Comparison of ENCODE assay signal across 13 cellular contexts in genomic region chr18:70044626-70045025, GRCh38.
DNase-seq lines count a peak whose midpoint lies in the region; ATAC-seq, FAIRE-seq and TF ChIP-seq lines count a peak whose summit lies in the region.
"Had no signal": no experiment of that assay in that cellular context is flagged by ENCODE, and none has a peak within 500 bp of the region (broad histone marks: within the 10 kb centered on the region; RNA-seq: fewer than 3 reads in every experiment).

No MANE protein-coding gene starts in this region.

- H2AFZ ChIP-seq in IMR-90 (replicated peaks; ENCODE audit: low read length, poor library complexity) (no peak overlapping the region), mesenchymal stem cell (ENCODE audit: low read depth, low read length) (no peak overlapping the region), OCI-LY7 (ENCODE audit: low read length) (no peak overlapping the region)

- in situ Hi-C loops in IMR-90 (cut with MboI; ENCODE audit: low sequenced_read_pairs), result no loop called here
- in situ Hi-C loops in brain microvascular endothelial cell (cut with HindIII; ENCODE audit: low pct_ligation_motif_present, low sequenced_read_pairs), result no loop called here

- H3K4ac ChIP-seq in IMR-90 (ENCODE audit: low read depth, low read length) (peak overlapping the region; percentile 72; the same call in 1 of the 2 replicates), mesenchymal stem cell (ENCODE audit: low read depth in 1 of 2, low read length in 2 of 2) (no peak overlapping the region)

- TF ChIP-seq POLR2A in IMR-90 (IDR thresholded peaks at IDR 0.05; ENCODE audit: low read depth, low read length), result no peak

- peak; percentile 93 for DNase-seq in AG10803 (ENCODE audit: low read depth)
- DNase-seq in IMR-90, result peak; percentile 98
- peak; percentile 97 for DNase-seq in brain microvascular endothelial cell
- peak; percentile 92 for DNase-seq in mesenchymal stem cell
- no peak for DNase-seq in GM19239 (ENCODE audit: insufficient read length, low spot score)
- DNase-seq in effector CD8-positive, alpha-beta T cell (lab: John Stamatoyannopoulos, UW), result no peak
- DNase-seq in NCI-H748 (lab: John Stamatoyannopoulos, UW; ENCODE audit: unreplicated experiment), result no peak
- no peak for DNase-seq in OCI-LY7 (ENCODE audit: low spot score)
- DNase-seq: activated naive CD4-positive, alpha-beta T cell; DMS153; NCI-H524; stimulated activated CD4-positive, alpha-beta T cell treated with anti-CD3 and anti-CD28 coated beads, Interleukin-2, amount 100 ng/mL, for 24 hours had no signal

- peak overlapping the region; percentile 66; the same call in 1 of the 2 replicates for H2BK20ac ChIP-seq in IMR-90 (ENCODE audit: low read depth, low read length)

- TF ChIP-seq CTCF in AG10803 (conservative IDR thresholded peaks at IDR 0.05; ENCODE audit: low read length) (no peak), IMR-90 (conservative IDR thresholded peaks at IDR 0.05; ENCODE audit: low read depth, low read length) (no peak), brain microvascular endothelial cell (IDR thresholded peaks at IDR 0.05; ENCODE audit: low read depth, low read length, missing control alignments) (no peak), OCI-LY7 (conservative IDR thresholded peaks at IDR 0.05; ENCODE audit: low read length) (no peak)

- H3K4me3 ChIP-seq in AG10803 (ENCODE audit: low read length) (no peak overlapping the region), IMR-90 (ENCODE audit: insufficient read depth, low read depth, low read length) (no peak overlapping the region), brain microvascular endothelial cell (ENCODE audit: low read depth, low read length) (no peak overlapping the region), mesenchymal stem cell (ENCODE audit: insufficient read depth in 1 of 2, low read depth in 1 of 2, low read length in 2 of 2) (no peak overlapping the region), OCI-LY7 (ENCODE audit: low read depth, low read length, poor library complexity, severe bottlenecking) (no peak overlapping the region)
- H3K4me3 ChIP-seq: tibial nerve had no signal

- dilution Hi-C loops in IMR-90 (cut with HindIII; ENCODE audit: low sequenced_read_pairs, unreplicated experiment), result no loop called here

- H3K18ac ChIP-seq in IMR-90 (ENCODE audit: low read depth, low read length), result no peak overlapping the region; the same call in 1 of the 2 replicates
- H3K18ac ChIP-seq in mesenchymal stem cell (ENCODE audit: low read depth in 1 of 2, low read length in 2 of 2), result no peak overlapping the region

- H3K4me1 ChIP-seq in IMR-90 (ENCODE audit: control insufficient read depth, insufficient read depth, low read length) (peaks cover 9% of the 10 kb centered on the region), mesenchymal stem cell (ENCODE audit: control insufficient read depth, insufficient read depth, low read depth, low read length) (peaks cover 2% of the 10 kb centered on the region), OCI-LY7 (ENCODE audit: insufficient read depth, low read length, poor library complexity, severe bottlenecking) (no peaks in the 10 kb centered on the region)

- H3K27ac ChIP-seq in IMR-90 (ENCODE audit: insufficient read depth, low read length) (peak overlapping the region; percentile 18; the same call in 1 of the 2 replicates), brain microvascular endothelial cell (peak overlapping the region; percentile 76), mesenchymal stem cell (ENCODE audit: low read length, poor library complexity, severe bottlenecking) (no peak overlapping the region), OCI-LY7 (ENCODE audit: low read depth, low read length, poor library complexity, severe bottlenecking) (no peak overlapping the region)
- H3K27ac ChIP-seq: tibial nerve had no signal

- H2BK15ac ChIP-seq in IMR-90 (ENCODE audit: low read depth, low read length) (no peak overlapping the region), mesenchymal stem cell (ENCODE audit: low read depth, poor library complexity, severe bottlenecking) (no peak overlapping the region)

- no peak for TF ChIP-seq RAD21 in IMR-90 (IDR thresholded peaks at IDR 0.05; ENCODE audit: low read length)

- no peak overlapping the region for H2AK9ac ChIP-seq in IMR-90 (replicated peaks; ENCODE audit: low read depth, low read length, poor library complexity)

- no peak overlapping the region for H3K9ac ChIP-seq in IMR-90 (ENCODE audit: low read depth, low read length)
- peak overlapping the region; percentile 81 for H3K9ac ChIP-seq in mesenchymal stem cell (ENCODE audit: low read length)

- H3K79me2 ChIP-seq in OCI-LY7 (ENCODE audit: insufficient read depth, low read depth, low read length), result no peaks in the 10 kb centered on the region

- H3K27me3 ChIP-seq in IMR-90 (ENCODE audit: control insufficient read depth, insufficient read depth, low read length) (no peaks in the 10 kb centered on the region), brain microvascular endothelial cell (replicated peaks) (no peaks in the 10 kb centered on the region), mesenchymal stem cell (ENCODE audit: control insufficient read depth in 1 of 2, insufficient read depth in 1 of 2, low read length in 2 of 2) (no peaks in the 10 kb centered on the region)
- H3K27me3 ChIP-seq: tibial nerve had no signal

- H3K23ac ChIP-seq in IMR-90 (ENCODE audit: low read depth, low read length), result peak overlapping the region; percentile 64; the same call in 1 of the 2 replicates
- no peak overlapping the region for H3K23ac ChIP-seq in mesenchymal stem cell (ENCODE audit: low read length in 2 of 2)

- H2BK120ac ChIP-seq in IMR-90 (ENCODE audit: low read depth, low read length), result peak overlapping the region; percentile 91
- H2BK120ac ChIP-seq in mesenchymal stem cell (ENCODE audit: low read depth, low read length), result no peak overlapping the region

- no CpG with 5 or more reads among the region's 4 CpGs for WGBS in IMR-90 (ENCODE audit: extremely low coverage in 2 of 2, insufficient read length in 1 of 2), 2 experiments
- 0% methylated on average over 1 of the region's 4 CpGs for WGBS in mesenchymal stem cell

- H4K20me1 ChIP-seq in IMR-90 (ENCODE audit: insufficient read depth, low read length) (no peaks in the 10 kb centered on the region), OCI-LY7 (ENCODE audit: insufficient read depth, low read length) (no peaks in the 10 kb centered on the region)

- H4K91ac ChIP-seq in IMR-90 (ENCODE audit: insufficient read depth, low read depth, low read length) (0 out of 2 replicates have a peak overlapping the region, but pooled peaks have one; percentile 20), mesenchymal stem cell (ENCODE audit: low read length) (no peak overlapping the region)

- POLR2A ChIA-PET in IMR-90 (lab: Charles Lee; ENCODE audit: unreplicated experiment) (no interaction called here), OCI-LY7 (lab: Charles Lee) (no interaction called here)

- intact Hi-C loops in IMR-90 (cut with micrococcal nuclease), result loop anchor here (10.0 kb wide), 1 partner anchor 200 kb away; no protein-coding TSS in a partner anchor
- intact Hi-C loops in OCI-LY7 (cut with micrococcal nuclease; ENCODE audit: unreplicated experiment), result no loop called here

- H3K79me1 ChIP-seq in IMR-90 (ENCODE audit: low read depth in 1 of 2, low read length in 2 of 2) (peaks cover 0 to 13% of the 10 kb centered on the region in 2 experiments; a peak in 2 of 4 replicates), mesenchymal stem cell (replicated peaks; ENCODE audit: low read length, poor library complexity, severe bottlenecking) (no peaks in the 10 kb centered on the region)

- H3K14ac ChIP-seq in IMR-90 (replicated peaks; ENCODE audit: low read depth, low read length), result peak overlapping the region; percentile 59; the same call in 1 of the 2 replicates
- no peak overlapping the region for H3K14ac ChIP-seq in mesenchymal stem cell (ENCODE audit: low read length in 2 of 2)

- H2AK5ac ChIP-seq in IMR-90 (ENCODE audit: low read depth, low read length), result no peak overlapping the region
- no peak overlapping the region for H2AK5ac ChIP-seq in mesenchymal stem cell (ENCODE audit: low read length, severe bottlenecking)

- H4K5ac ChIP-seq in IMR-90 (ENCODE audit: low read depth, low read length), result no peak overlapping the region

- H3K56ac ChIP-seq in IMR-90 (ENCODE audit: extremely low read depth, insufficient read depth, low read length), result peak overlapping the region; percentile 35; the same call in 1 of the 2 replicates

- no peak overlapping the region for H2BK12ac ChIP-seq in mesenchymal stem cell (ENCODE audit: low read length in 2 of 2)

- H3K36me3 ChIP-seq in IMR-90 (ENCODE audit: control insufficient read depth, insufficient read depth, low read length), result no peaks in the 10 kb centered on the region; the same call in 1 of the 2 replicates
- no peaks in the 10 kb centered on the region for H3K36me3 ChIP-seq in brain microvascular endothelial cell (replicated peaks)
- no peaks in the 10 kb centered on the region for H3K36me3 ChIP-seq in mesenchymal stem cell (ENCODE audit: control insufficient read depth in 1 of 2, insufficient read depth in 2 of 2, low read depth in 1 of 2, low read length in 2 of 2)
- H3K36me3 ChIP-seq in OCI-LY7 (ENCODE audit: insufficient read depth, low read length), result no peaks in the 10 kb centered on the region; the same call in 1 of the 2 replicates

- CTCF ChIA-PET in IMR-90 (lab: Yijun Ruan, JAX) (no interaction called here), OCI-LY7 (lab: Charles Lee; ENCODE audit: unreplicated experiment) (no interaction called here)

- BruUV-seq in IMR-90 (replicated peaks; lab: Mats Ljungman, UMichigan), result no TSS peak
- BruUV-seq in OCI-LY7 (replicated peaks; lab: Mats Ljungman, UMichigan), result no TSS peak

- H4K8ac ChIP-seq in IMR-90 (ENCODE audit: low read depth in 2 of 2, low read length in 2 of 2), result no peak overlapping the region; a peak in 1 of 4 replicates
- H4K8ac ChIP-seq in mesenchymal stem cell (ENCODE audit: low read length), result no peak overlapping the region

- ATAC-seq in IMR-90 (ENCODE audit: low read depth), result peak; percentile 85

- H3K9me1 ChIP-seq in IMR-90 (ENCODE audit: insufficient read depth, low read length), result peaks cover 4% of the 10 kb centered on the region; the same call in 1 of the 2 replicates

- no peaks in the 10 kb centered on the region for H3K9me3 ChIP-seq in IMR-90 (ENCODE audit: control insufficient read depth, insufficient read depth, low read length)
- no peaks in the 10 kb centered on the region for H3K9me3 ChIP-seq in mesenchymal stem cell (ENCODE audit: control insufficient read depth, low read length)
- H3K9me3 ChIP-seq in OCI-LY7 (ENCODE audit: low read length), result no peaks in the 10 kb centered on the region
- H3K9me3 ChIP-seq: tibial nerve had no signal

- H2BK5ac ChIP-seq in IMR-90 (ENCODE audit: low read depth, low read length, poor library complexity, severe bottlenecking) (peak overlapping the region; percentile 99), mesenchymal stem cell (ENCODE audit: low read depth, low read length, poor library complexity, severe bottlenecking) (no peak overlapping the region)

- FAIRE-seq in GM19239 (lab: Jason Lieb, UNC), result no peak

- no peaks in the 10 kb centered on the region for H3K9me2 ChIP-seq in OCI-LY7 (ENCODE audit: insufficient read depth, low read length)

- 0 out of 2 replicates have a peak overlapping the region, but pooled peaks have one; percentile 6 for H3K4me2 ChIP-seq in IMR-90 (ENCODE audit: low read depth, low read length)
- H3K4me2 ChIP-seq in mesenchymal stem cell (ENCODE audit: low read length, poor library complexity, severe bottlenecking), result no peak overlapping the region
- H3K4me2 ChIP-seq in OCI-LY7 (ENCODE audit: low read length), result no peak overlapping the region

Comparison
In these comparisons a context has a peak if more than half of its experiments do, and no peak if none do; other contexts are left out.
1. DNase-seq: peak in AG10803 (single experiment), IMR-90 (single experiment), brain microvascular endothelial cell (single experiment) and mesenchymal stem cell (single experiment); none in GM19239 (single experiment), effector CD8-positive, alpha-beta T cell (single experiment), NCI-H748 (single experiment) and OCI-LY7 (single experiment).
2. H3K27ac ChIP-seq: peak in IMR-90 (single experiment) and brain microvascular endothelial cell (single experiment); none in mesenchymal stem cell (single experiment) and OCI-LY7 (single experiment).